ENCODE assay signal across 1 cellular context in genomic region chr9:21681641-21682040, GRCh38.
TF ChIP-seq lines count a peak whose summit lies in the region.

No MANE protein-coding gene starts in this region.

TF ChIP-seq in endothelial cell of umbilical vein, 7 proteins besides CTCF, POLR2A, EP300 and RAD21 (continued from another document):
- TF ChIP-seq MAX (IDR thresholded peaks at IDR 0.05; ENCODE audit: insufficient read depth, insufficient read length) (no peak), MYC (IDR thresholded peaks at IDR 0.05; ENCODE audit: low read depth, low read length) (no peak), EZH2 (IDR thresholded peaks at IDR 0.05; ENCODE audit: borderline replicate concordance, low read depth, low read length, severe bottlenecking) (no peak), FOS (IDR thresholded peaks at IDR 0.05; ENCODE audit: borderline replicate concordance, insufficient read depth, low read length) (peak; percentile 15), JUN (IDR thresholded peaks at IDR 0.05; ENCODE audit: borderline replicate concordance, insufficient read depth, insufficient read length, low read depth) (no peak)
